Comparison of ENCODE assay signal across 33 cellular contexts in genomic region chrX:148268646-148269045, GRCh38.
"Had no signal": no experiment of that assay in that cellular context is flagged by ENCODE, and none has a peak within 500 bp of the region (broad histone marks: within the 10 kb centered on the region; RNA-seq: fewer than 3 reads in every experiment).

No MANE protein-coding gene starts in this region.

- H3K27me3 Mint-ChIP-seq: activated B cell treated with CpG ODN at 0.5 μM for 24 hours; activated CD8-positive, alpha-beta T cell treated with anti-CD3 and anti-CD28 coated beads for 36 hours; activated naive CD8-positive, alpha-beta T cell; activated T-helper 17 cell treated with anti-CD3 and anti-CD28 coated beads, Interleukin-2, amount 50 U/mL, for 72 hours; T-helper 17 cell had no signal

- H3K4me3 ChIP-seq: body of pancreas, cardiac muscle cell, colonic mucosa, esophagus squamous epithelium, gastroesophageal sphincter had no signal

- H3K36me3 ChIP-seq: cardiac muscle cell, colonic mucosa, esophagus squamous epithelium, gastroesophageal sphincter, WERI-Rb-1 had no signal

- H3K4me1 ChIP-seq: body of pancreas, colonic mucosa, esophagus squamous epithelium, gastroesophageal sphincter had no signal

- H3K9me3 ChIP-seq: body of pancreas, colonic mucosa, esophagus squamous epithelium, gastroesophageal sphincter had no signal

- DNase-seq: activated B cell treated with CpG ODN at 0.5 μM for 24 hours; activated CD4-positive, alpha-beta T cell treated with anti-CD3 and anti-CD28 coated beads for 48 hours; activated CD4-positive, alpha-beta T cell treated with anti-CD3 and anti-CD28 coated beads, Interleukin-2, amount 50 U/mL, for 1 hour; activated CD4-positive, alpha-beta T cell treated with anti-CD3 and anti-CD28 coated beads, Interleukin-2, amount 50 U/mL, for 48 hours; activated CD8-positive, alpha-beta memory T cell treated with anti-CD3 and anti-CD28 coated beads for 24 hours; activated CD8-positive, alpha-beta T cell treated with anti-CD3 and anti-CD28 coated beads for 36 hours; activated effector memory CD4-positive, alpha-beta T cell treated with Interleukin-2 at 50 U/mL for 16 hours; activated gamma-delta T cell treated with Interleukin-2 at 50 U/mL for 16 hours; activated naive CD4-positive, alpha-beta T cell treated with anti-CD3 and anti-CD28 coated beads, Interleukin-2, amount 50 U/mL, for 16 hours; activated naive CD4-positive, alpha-beta T cell treated with Interleukin-2 at 50 U/mL for 16 hours; activated T-cell treated with anti-CD3 and anti-CD28 coated beads, Interleukin-2, amount 50 U/mL, for 4 hours; amniotic stem cell; anterior cingulate cortex; body of pancreas; central memory CD4-positive, alpha-beta T cell; cerebellar nuclear complex; colonic mucosa; effector CD8-positive, alpha-beta T cell; esophagus squamous epithelium; foreskin melanocyte; head of caudate nucleus; T-helper 17 cell; T1000; WERI-Rb-1 had no signal

- H3K27ac Mint-ChIP-seq: activated B cell treated with CpG ODN at 0.5 μM for 24 hours; activated CD8-positive, alpha-beta T cell treated with anti-CD3 and anti-CD28 coated beads for 36 hours; activated naive CD8-positive, alpha-beta T cell; activated T-helper 17 cell treated with anti-CD3 and anti-CD28 coated beads, Interleukin-2, amount 50 U/mL, for 72 hours; T-helper 17 cell; T-helper 2 cell treated with Interferon-gamma antibody and Interleukin-4, amounts not matched to agents 5 μg/mL and 100 μg/mL, for 36 hours had no signal

- H3K4me3 Mint-ChIP-seq: activated B cell treated with CpG ODN at 0.5 μM for 24 hours; activated CD8-positive, alpha-beta T cell treated with anti-CD3 and anti-CD28 coated beads for 36 hours; activated naive CD8-positive, alpha-beta T cell; activated T-cell treated with anti-CD3 and anti-CD28 coated beads, Interleukin-2, amount 50 U/mL, for 4 hours; activated T-helper 17 cell treated with anti-CD3 and anti-CD28 coated beads, Interleukin-2, amount 50 U/mL, for 72 hours; T-helper 17 cell; T-helper 2 cell treated with Interferon-gamma antibody and Interleukin-4, amounts not matched to agents 5 μg/mL and 100 μg/mL, for 36 hours had no signal

- H3K27ac ChIP-seq: body of pancreas, cardiac muscle cell, colonic mucosa, epithelial cell of prostate, esophagus squamous epithelium, gastroesophageal sphincter, WERI-Rb-1 had no signal

- H3K4me1 Mint-ChIP-seq: activated T-helper 17 cell treated with anti-CD3 and anti-CD28 coated beads, Interleukin-2, amount 50 U/mL, for 72 hours had no signal

- FAIRE-seq: endometrium, endothelial cell of umbilical vein had no signal

- H3K36me3 Mint-ChIP-seq: activated naive CD8-positive, alpha-beta T cell had no signal

- H3K27me3 ChIP-seq: body of pancreas, cardiac muscle cell, colonic mucosa, esophagus squamous epithelium, gastroesophageal sphincter had no signal

- H3K9me3 Mint-ChIP-seq: activated B cell treated with CpG ODN at 0.5 μM for 24 hours; activated T-helper 17 cell treated with anti-CD3 and anti-CD28 coated beads, Interleukin-2, amount 50 U/mL, for 72 hours had no signal

- ATAC-seq: activated CD4-positive, CD25-positive, alpha-beta regulatory T cell treated with anti-CD3 and anti-CD28 coated beads, Interleukin-2, amount 50 U/mL, for 24 hours; activated CD8-positive, alpha-beta T cell treated with anti-CD3 and anti-CD28 coated beads for 36 hours; activated T-cell treated with anti-CD3 and anti-CD28 coated beads, Interleukin-2, amount 50 U/mL, for 4 hours; activated T-helper 17 cell treated with anti-CD3 and anti-CD28 coated beads, Interleukin-2, amount 50 U/mL, for 72 hours; body of pancreas; gastroesophageal sphincter; T-helper 17 cell had no signal
